ENCODE assay signal across 8 cellular contexts in genomic region chr1:6260961-6261614, GRCh38. TPM values are rescaled to one million over a fixed set of nuclear protein-coding genes. Genes with fewer than 3 reads are reported as not detected.
DNase-seq lines count a peak whose midpoint lies in the region; ATAC-seq, FAIRE-seq and TF ChIP-seq lines count a peak whose summit lies in the region.

Gene GPR153 (minus strand): TSS chr1:6261098. CDS start chr1:6254905, 6,193 bp downstream.

- FAIRE-seq in HTR-8/SVneo (lab: Jason Lieb, UNC) = peak; percentile 33

- H3K27me3 ChIP-seq in WERI-Rb-1 (ENCODE audit: insufficient read depth, low read depth, severe bottlenecking) (no peaks in the 10 kb centered on the region), lung (ENCODE audit: control insufficient read depth, insufficient read depth) (no peaks in the 10 kb centered on the region)

- peak; percentile 60 for DNase-seq in EH (ENCODE audit: low read depth)
- DNase-seq in HTR-8/SVneo (ENCODE audit: insufficient read length, low spot score) = peak; percentile 50
- DNase-seq in WERI-Rb-1 = peak; percentile 53
- DNase-seq in choroid plexus epithelial cell (ENCODE audit: low read depth) = peak; percentile 40
- DNase-seq in lung (ENCODE audit: low spot score) = no peak
- DNase-seq in stimulated activated CD8-positive, alpha-beta memory T cell treated with anti-CD3 and anti-CD28 coated beads, Interleukin-4, amount 100 ng/mL, for 24 hours (ENCODE audit: low read depth) = peak; percentile 54
- no peak for DNase-seq in hippocampal formation (lab: John Stamatoyannopoulos, UW)

- H3K27ac ChIP-seq in WERI-Rb-1 = peak within 1 kb of the TSS; percentile 65
- no peak within 1 kb of the TSS for H3K27ac ChIP-seq in lung (ENCODE audit: low read depth in 1 of 2, low read length in 1 of 2)

- 1 to 2% methylated on average over 52 to 78 of the region's 78 CpGs for WGBS in lung, 2 donors

- H3K36me3 ChIP-seq in WERI-Rb-1 (peaks cover 4% of the 10 kb centered on the region), lung (ENCODE audit: control insufficient read depth in 2 of 2, insufficient read depth in 2 of 2, low read length in 2 of 2) (no peaks in the 10 kb centered on the region)

- H3K4me3 ChIP-seq in WERI-Rb-1 (ENCODE audit: low read depth, low read length) (peak within 1 kb of the TSS; percentile 75), choroid plexus epithelial cell (ENCODE audit: low read depth, low read length) (peak within 1 kb of the TSS; percentile 59), lung (peak within 1 kb of the TSS; percentile 45)

- no peak for TF ChIP-seq CTCF in WERI-Rb-1 (IDR thresholded peaks at IDR 0.05; ENCODE audit: low read depth, low read length)
- TF ChIP-seq CTCF in choroid plexus epithelial cell (conservative IDR thresholded peaks at IDR 0.05; ENCODE audit: low read depth, low read length) = no peak
- TF ChIP-seq CTCF in lung (IDR thresholded peaks at IDR 0.05; ENCODE audit: control extremely low read depth, extremely low read depth) = no peak

- H3K9me3 ChIP-seq in WERI-Rb-1 (ENCODE audit: severe bottlenecking) (no peaks in the 10 kb centered on the region), lung (ENCODE audit: control insufficient read depth in 2 of 2, insufficient read depth in 1 of 2, low read length in 1 of 2) (no peaks in the 10 kb centered on the region)

- H3K4me1 ChIP-seq in lung (ENCODE audit: control insufficient read depth in 2 of 2, insufficient read depth in 2 of 2, low read length in 2 of 2) = peaks cover 0 to 13% of the 10 kb centered on the region in 2 donors

- peak; percentile 61 for ATAC-seq in lung (ENCODE audit: insufficient read depth, low FRiP score)
- ATAC-seq in GM18519 (IDR thresholded peaks at IDR 0.05; ENCODE audit: low FRiP score, unreplicated experiment) = no peak

RNA-seq across cellular contexts. Expression of gene GPR153, which starts in this region (rescaled TPM):
- total RNA-seq in lung = 10 to 100 TPM in 1 of 2 donors, 1 to 10 TPM in 1; 8.0 to 17.0 TPM
- 1 to 10 TPM; 3.2 to 4.3 TPM for polyA plus RNA-seq in lung

Comparison
In these comparisons a context has a peak if more than half of its experiments do, and no peak if none do; other contexts are left out.
1. DNase-seq: peak in EH (single experiment), HTR-8/SVneo (single experiment), WERI-Rb-1 (single experiment), choroid plexus epithelial cell (single experiment) and stimulated activated CD8-positive, alpha-beta memory T cell treated with anti-CD3 and anti-CD28 coated beads, Interleukin-4, amount 100 ng/mL, for 24 hours (single experiment); none in lung (single experiment) and hippocampal formation (0 of 2).
2. Peak in every context shown above with its lines, with median percentiles within 50 percentile points of each other: H3K4me3 ChIP-seq.